ENCODE assay signal across 21 cellular contexts in the genomic region with DNA sequence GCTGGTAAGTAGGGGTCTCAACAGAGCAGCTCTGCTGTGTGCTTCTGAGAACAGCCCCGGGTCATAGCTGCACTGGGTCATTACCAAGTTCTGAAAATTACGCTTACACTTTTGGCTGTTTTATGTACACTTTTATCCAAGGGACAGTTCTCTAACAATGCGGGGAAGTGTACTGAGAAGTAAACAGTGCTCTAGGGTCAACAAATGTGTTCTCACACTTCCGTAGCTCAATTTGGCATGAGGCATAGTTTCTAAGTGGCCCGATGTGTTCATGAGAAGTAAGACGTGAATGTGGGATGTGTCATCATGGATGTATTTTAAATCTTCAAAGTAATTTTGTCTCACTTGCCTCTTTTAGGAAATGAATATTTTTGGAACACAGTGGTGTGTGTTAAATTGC.
"Had no signal": no experiment of that assay in that cellular context is flagged by ENCODE, and none has a peak within 500 bp of the region (broad histone marks: within the 10 kb centered on the region; RNA-seq: fewer than 3 reads in every experiment).

No MANE protein-coding gene starts in this region.

- H3K9ac ChIP-seq: neural progenitor cell had no signal

- H3K9me3 ChIP-seq: ovary, sigmoid colon, thyroid gland, uterus had no signal

- H3K27ac ChIP-seq: coronary artery, hepatocyte, neural progenitor cell, ovary, sigmoid colon, SK-N-MC had no signal

- H3K79me2 ChIP-seq: hepatocyte had no signal

- H3K4me1 ChIP-seq: sigmoid colon, thyroid gland, uterus had no signal

- H3K4me2 ChIP-seq: hepatocyte, neural progenitor cell had no signal

- H2AFZ ChIP-seq: hepatocyte, neural progenitor cell had no signal

- FAIRE-seq: kidney had no signal

- H3K36me3 ChIP-seq: neural progenitor cell, ovary, sigmoid colon, thyroid gland, uterus had no signal

- ATAC-seq: activated CD4-positive, alpha-beta T cell treated with anti-CD3 and anti-CD28 coated beads for 36 hours; activated T-cell treated with anti-CD3 and anti-CD28 coated beads, Interleukin-2, amount 50 U/mL, for 4 hours; effector memory CD8-positive, alpha-beta T cell had no signal

- H3K27me3 ChIP-seq: hepatocyte, neural progenitor cell, ovary, sigmoid colon, thyroid gland, uterus had no signal

- H3K4me3 ChIP-seq: coronary artery, hepatocyte, lung, neural progenitor cell, ovary, sigmoid colon, SK-N-MC, thyroid gland, uterus had no signal

- DNase-seq: activated CD4-positive, alpha-beta memory T cell treated with anti-CD3 and anti-CD28 coated beads, Interleukin-2, amount 10 ng/mL, durations not matched to agents 7 days and 5 days; activated CD4-positive, alpha-beta T cell treated with anti-CD3 and anti-CD28 coated beads for 36 hours; activated effector memory CD4-positive, alpha-beta T cell treated with Interleukin-2 at 50 U/mL for 16 hours; activated naive CD4-positive, alpha-beta T cell treated with anti-CD3 and anti-CD28 coated beads, Interleukin-2, amount 50 U/mL, for 16 hours; activated T-cell treated with anti-CD3 and anti-CD28 coated beads, Interleukin-2, amount 50 U/mL, for 4 hours; central memory CD4-positive, alpha-beta T cell; effector memory CD8-positive, alpha-beta T cell; kidney; ovary; sigmoid colon; stimulated activated CD4-positive, alpha-beta T cell treated with anti-CD3 and anti-CD28 coated beads, Interleukin-12 subunit alpha, Interleukin-12 subunit beta, amount 100 ng/mL, for 4 hours; stimulated activated CD4-positive, alpha-beta T cell treated with anti-CD3 and anti-CD28 coated beads, Interleukin-2, amount 100 ng/mL, for 24 hours; T-helper 1 cell; T1000; thyroid gland; uterus had no signal
